1 cellular context compared by ENCODE assay signal in the genomic region with DNA sequence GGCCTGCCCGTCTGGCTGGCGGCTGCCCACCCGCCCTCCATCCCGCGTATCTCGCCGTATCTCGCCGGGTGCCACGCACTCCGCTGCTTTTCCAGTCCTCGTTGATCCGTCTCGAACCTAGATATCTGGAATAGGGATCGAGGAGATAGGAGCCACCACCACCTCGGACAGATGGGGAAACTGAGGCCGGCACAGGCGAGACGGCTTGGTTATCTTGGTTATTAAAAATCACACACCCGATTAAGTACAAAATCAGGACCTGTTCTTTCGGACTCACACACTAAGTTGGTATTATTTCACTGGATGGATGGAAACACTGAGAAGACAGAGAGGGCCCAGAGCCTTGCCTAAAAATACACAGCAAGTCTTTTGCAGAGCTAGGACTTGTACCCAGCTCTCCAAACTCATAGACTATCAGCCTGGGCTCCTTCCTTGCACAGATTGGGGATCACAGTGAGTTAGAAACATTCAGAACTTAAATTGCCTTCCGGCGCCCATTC.
TF ChIP-seq lines count a peak whose summit lies in the region.

No MANE protein-coding gene starts in this region.

TF ChIP-seq in endothelial cell of umbilical vein, 7 proteins besides CTCF, POLR2A, EP300 and RAD21:
- TF ChIP-seq, protein P1, sequence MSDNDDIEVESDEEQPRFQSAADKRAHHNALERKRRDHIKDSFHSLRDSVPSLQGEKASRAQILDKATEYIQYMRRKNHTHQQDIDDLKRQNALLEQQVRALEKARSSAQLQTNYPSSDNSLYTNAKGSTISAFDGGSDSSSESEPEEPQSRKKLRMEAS (IDR thresholded peaks at IDR 0.05; ENCODE audit: insufficient read depth, insufficient read length), result no peak
- TF ChIP-seq MYC (IDR thresholded peaks at IDR 0.05; ENCODE audit: low read depth, low read length) (no peak), GATA2 (IDR thresholded peaks at IDR 0.05; ENCODE audit: insufficient read depth, insufficient read length, low read depth, low read length) (no peak), EZH2 (IDR thresholded peaks at IDR 0.05; ENCODE audit: borderline replicate concordance, low read depth, low read length, severe bottlenecking) (no peak), POLR2AphosphoS5 (IDR thresholded peaks at IDR 0.05; ENCODE audit: insufficient read depth, low read depth, low read length) (no peak), FOS (IDR thresholded peaks at IDR 0.05; ENCODE audit: borderline replicate concordance, insufficient read depth, low read length) (no peak), JUN (IDR thresholded peaks at IDR 0.05; ENCODE audit: borderline replicate concordance, insufficient read depth, insufficient read length, low read depth) (no peak)
TF ChIP-seq in endothelial cell of umbilical vein: peak in this region for 0.
